In the genomic region with DNA sequence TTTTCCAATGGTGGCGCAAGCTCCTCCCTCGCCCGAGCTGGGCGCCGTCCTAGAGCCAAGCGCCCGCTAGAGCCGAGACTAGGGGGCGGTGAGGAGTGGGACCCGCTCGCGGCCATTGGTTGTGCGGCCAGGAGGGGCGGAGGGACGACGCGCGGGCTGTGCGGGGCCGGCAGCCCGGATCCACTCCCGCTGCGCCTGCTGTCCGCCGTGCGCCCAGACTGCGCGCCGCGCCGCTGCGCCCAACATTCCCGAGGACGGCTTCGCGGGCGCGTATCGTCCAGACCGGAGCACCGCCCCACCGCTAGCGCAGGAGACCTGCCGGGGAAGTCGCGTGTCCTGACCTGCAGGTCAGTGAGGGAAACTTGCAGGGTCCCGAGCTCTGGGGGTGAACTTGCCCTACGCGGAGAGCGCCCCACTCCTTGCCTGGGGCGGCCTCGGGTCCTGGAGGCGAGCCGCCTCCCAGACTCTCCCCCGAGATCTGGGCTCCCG, we compare ENCODE assay signal across 10 cellular contexts. TPM values are rescaled to one million over a fixed set of nuclear protein-coding genes. Genes with fewer than 3 reads are reported as not detected.
A peak's percentile ranks its signal among the peaks of the same experiment; 100 is the strongest.
DNase-seq lines count a peak whose midpoint lies in the region; ATAC-seq and TF ChIP-seq lines count a peak whose summit lies in the region.
"Had no signal": no experiment of that assay in that cellular context is flagged by ENCODE, and none has a peak within 500 bp of the region (broad histone marks: within the 10 kb centered on the region; RNA-seq: fewer than 3 reads in every experiment).

Gene SERTM1, plus strand, starts transcription at position 183 of the 489 bp plus-strand sequence. CDS start 21,059 bp downstream, outside the sequence.

- no peaks in the 10 kb centered on the region for H3K79me2 ChIP-seq in parathyroid adenoma

- H2AFZ ChIP-seq in parathyroid adenoma, result peak within 1 kb of the TSS; percentile 75

- H3K36me3 ChIP-seq in parathyroid adenoma (ENCODE audit: control insufficient read depth, insufficient read depth, low read length), result no peaks in the 10 kb centered on the region

- H3K4me3 ChIP-seq in parathyroid adenoma (ENCODE audit: low read depth, low read length), result peak within 1 kb of the TSS; percentile 74

- H3K9me3 ChIP-seq in parathyroid adenoma (ENCODE audit: control insufficient read depth, low read length), result no peaks in the 10 kb centered on the region

- H3K9ac ChIP-seq in parathyroid adenoma, result no peak within 1 kb of the TSS

- peak; percentile 43 for DNase-seq in Daoy (ENCODE audit: low read depth)
- DNase-seq in NCI-H524 treated with DMSO at 0.1 percent for 48 hours (lab: John Stamatoyannopoulos, UW), result peak; percentile 36
- peak in 1 of 2 donors; percentile 9 for DNase-seq in foreskin keratinocyte
- no peak for DNase-seq in mucosa of gallbladder (ENCODE audit: low spot score)
- DNase-seq in Kasumi-1 (lab: John Stamatoyannopoulos, UW), result no peak

- peak within 1 kb of the TSS; percentile 88 for H3K4me2 ChIP-seq in parathyroid adenoma (ENCODE audit: low read length)

- peaks cover 47% of the 10 kb centered on the region for H3K27me3 ChIP-seq in foreskin keratinocyte
- no peaks in the 10 kb centered on the region for H3K27me3 ChIP-seq in parathyroid adenoma (ENCODE audit: control insufficient read depth, insufficient read depth, low read length)

- no peak within 1 kb of the TSS for H3K27ac ChIP-seq in foreskin keratinocyte
- no peak within 1 kb of the TSS for H3K27ac ChIP-seq in parathyroid adenoma

- TF ChIP-seq CTCF in foreskin keratinocyte (conservative IDR thresholded peaks at IDR 0.05) (no peak), parathyroid adenoma (IDR thresholded peaks at IDR 0.05) (no peak)

- ATAC-seq in foreskin keratinocyte, result peak; percentile 71
- ATAC-seq in GM18519 (IDR thresholded peaks at IDR 0.05; ENCODE audit: low FRiP score, unreplicated experiment), result no peak
- no peak for ATAC-seq in activated CD4-positive, CD25-positive, alpha-beta regulatory T cell treated with anti-CD3 and anti-CD28 coated beads, Interleukin-2, amount 50 U/mL, for 24 hours

- no peaks in the 10 kb centered on the region for H3K4me1 ChIP-seq in foreskin keratinocyte
- no peaks in the 10 kb centered on the region for H3K4me1 ChIP-seq in parathyroid adenoma

RNA-seq across cellular contexts. Expression of gene SERTM1, which starts in this region (rescaled TPM):
- not detected in 2 replicates for total RNA-seq in Daoy (2014; rRNA removed; shearing (Covaris generic))
- not detected in 2 replicates for total RNA-seq in foreskin keratinocyte
- not detected in 2 replicates for polyA plus RNA-seq in foreskin keratinocyte
- total RNA-seq in mucosa of gallbladder, result not detected
- total RNA-seq: activated naive CD4-positive, alpha-beta T cell treated with anti-CD3 and anti-CD28 coated beads, Interleukin-2, amount 50 U/mL, for 72 hours; M059J had no signal

Comparison
In these comparisons a context has a peak if more than half of its experiments do, and no peak if none do; other contexts are left out.
1. Peak in DNase-seq in Daoy; RNA of the gene not detected or under 1 TPM.
2. Peak in ATAC-seq in foreskin keratinocyte; RNA of the gene not detected or under 1 TPM.